Comparison of ENCODE assay signal across 1 cellular context in the genomic region with DNA sequence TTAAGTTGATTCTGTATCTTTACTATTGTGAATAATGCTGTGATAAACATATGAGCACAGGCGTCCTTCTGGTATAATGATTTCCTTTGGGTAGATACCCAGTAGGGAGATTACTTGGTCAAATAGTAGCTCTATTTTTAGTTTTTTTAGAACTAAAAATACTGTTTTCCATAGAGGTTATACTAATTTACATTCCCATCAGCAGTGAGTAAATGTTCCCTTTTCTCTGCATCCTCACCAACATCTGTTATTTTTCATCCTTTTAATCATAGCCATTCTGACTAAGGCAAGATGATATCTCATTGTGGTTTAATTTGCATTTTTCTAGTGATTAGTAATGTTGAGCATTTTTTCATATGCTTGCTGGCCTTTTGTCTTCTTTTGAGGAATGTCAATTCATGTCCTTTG.
TF ChIP-seq lines count a peak whose summit lies in the region.

No MANE protein-coding gene starts in this region.

TF ChIP-seq in IMR-90, 13 proteins besides CTCF, POLR2A, EP300 and RAD21:
- no peak for TF ChIP-seq CHD1 (IDR thresholded peaks at IDR 0.05; ENCODE audit: low read depth, low read length)
- no peak for TF ChIP-seq NFE2L2 (IDR thresholded peaks at IDR 0.05; ENCODE audit: low read depth, low read length)
- no peak for TF ChIP-seq MXI1 (IDR thresholded peaks at IDR 0.05; ENCODE audit: borderline replicate concordance, low read depth, low read length)
- no peak for TF ChIP-seq RFX5 (IDR thresholded peaks at IDR 0.05; ENCODE audit: low read depth, low read length)
- TF ChIP-seq BHLHE40 (IDR thresholded peaks at IDR 0.05; ENCODE audit: low read depth, low read length) = no peak
- no peak for TF ChIP-seq MAZ (IDR thresholded peaks at IDR 0.05; ENCODE audit: borderline replicate concordance, low read depth, low read length)
- no peak for TF ChIP-seq RCOR1 (IDR thresholded peaks at IDR 0.05; ENCODE audit: insufficient replicate concordance, low read length)
- TF ChIP-seq, protein P1, sequence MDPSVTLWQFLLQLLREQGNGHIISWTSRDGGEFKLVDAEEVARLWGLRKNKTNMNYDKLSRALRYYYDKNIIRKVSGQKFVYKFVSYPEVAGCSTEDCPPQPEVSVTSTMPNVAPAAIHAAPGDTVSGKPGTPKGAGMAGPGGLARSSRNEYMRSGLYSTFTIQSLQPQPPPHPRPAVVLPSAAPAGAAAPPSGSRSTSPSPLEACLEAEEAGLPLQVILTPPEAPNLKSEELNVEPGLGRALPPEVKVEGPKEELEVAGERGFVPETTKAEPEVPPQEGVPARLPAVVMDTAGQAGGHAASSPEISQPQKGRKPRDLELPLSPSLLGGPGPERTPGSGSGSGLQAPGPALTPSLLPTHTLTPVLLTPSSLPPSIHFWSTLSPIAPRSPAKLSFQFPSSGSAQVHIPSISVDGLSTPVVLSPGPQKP (IDR thresholded peaks at IDR 0.05; ENCODE audit: borderline replicate concordance, low read depth, low read length) = no peak
- TF ChIP-seq, protein P2, sequence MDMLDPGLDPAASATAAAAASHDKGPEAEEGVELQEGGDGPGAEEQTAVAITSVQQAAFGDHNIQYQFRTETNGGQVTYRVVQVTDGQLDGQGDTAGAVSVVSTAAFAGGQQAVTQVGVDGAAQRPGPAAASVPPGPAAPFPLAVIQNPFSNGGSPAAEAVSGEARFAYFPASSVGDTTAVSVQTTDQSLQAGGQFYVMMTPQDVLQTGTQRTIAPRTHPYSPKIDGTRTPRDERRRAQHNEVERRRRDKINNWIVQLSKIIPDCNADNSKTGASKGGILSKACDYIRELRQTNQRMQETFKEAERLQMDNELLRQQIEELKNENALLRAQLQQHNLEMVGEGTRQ (IDR thresholded peaks at IDR 0.05; ENCODE audit: low read depth, low read length) = no peak
- TF ChIP-seq FOS (IDR thresholded peaks at IDR 0.05; ENCODE audit: low read depth, low read length) = no peak
- TF ChIP-seq SMC3 (IDR thresholded peaks at IDR 0.05; ENCODE audit: low read depth, low read length) = no peak
- no peak for TF ChIP-seq MAFK (IDR thresholded peaks at IDR 0.05; ENCODE audit: low read depth, low read length)
- TF ChIP-seq CEBPB (IDR thresholded peaks at IDR 0.05; ENCODE audit: low read depth, low read length) = no peak
